ENCODE assay signal across 1 cellular context in genomic region chr16:88844412-88845118, GRCh38.
TF ChIP-seq lines count a peak whose summit lies in the region.

No MANE protein-coding gene starts in this region.

TF ChIP-seq in GM23338, 12 proteins besides CTCF, POLR2A, EP300 and RAD21 (continued from another document):
- TF ChIP-seq REST (IDR thresholded peaks at IDR 0.05; ENCODE audit: unreplicated experiment) = no peak
- TF ChIP-seq ZNF462 (CRISPR knock-in tag; IDR thresholded peaks at IDR 0.05) = no peak
- no peak for TF ChIP-seq NANOG (IDR thresholded peaks at IDR 0.05; ENCODE audit: borderline replicate concordance)
- TF ChIP-seq JUNB (IDR thresholded peaks at IDR 0.05; ENCODE audit: unreplicated experiment) = no peak
- TF ChIP-seq EZH2 (IDR thresholded peaks at IDR 0.05; ENCODE audit: low read depth, unreplicated experiment) = no peak
